In genomic region chr7:2757904-2758672, GRCh38 we compare ENCODE assay signal across 8 cellular contexts.
DNase-seq lines count a peak whose midpoint lies in the region; ATAC-seq and TF ChIP-seq lines count a peak whose summit lies in the region.

No MANE protein-coding gene starts in this region.

- TF ChIP-seq CTCF in astrocyte of the spinal cord (IDR thresholded peaks at IDR 0.05; ENCODE audit: low read depth, low read length) (no peak), kidney epithelial cell (IDR thresholded peaks at IDR 0.05; ENCODE audit: insufficient read depth, low read length, poor library complexity, severe bottlenecking) (no peak)

- H3K4me3 ChIP-seq in astrocyte of the spinal cord (ENCODE audit: low read depth, low read length) (no peak overlapping the region), kidney epithelial cell (ENCODE audit: low read depth, low read length) (no peak overlapping the region)

- ATAC-seq in GM21723 (IDR thresholded peaks at IDR 0.05; ENCODE audit: unreplicated experiment): peak; percentile 76

- in situ Hi-C loops in astrocyte of the spinal cord (cut with HindIII; ENCODE audit: low sequenced_read_pairs): no loop called here

- H3K36me3 ChIP-seq in kidney epithelial cell (ENCODE audit: control insufficient read depth, insufficient read depth, low read length): no peaks in the 10 kb centered on the region

- H3K27me3 ChIP-seq in kidney epithelial cell (ENCODE audit: control insufficient read depth, insufficient read depth, low read length): no peaks in the 10 kb centered on the region

- peak; percentile 87 for DNase-seq in GF-D8 (lab: John Stamatoyannopoulos, UW)
- peak; percentile 64 for DNase-seq in HuH-7 (ENCODE audit: low spot score)
- DNase-seq in SW480 (ENCODE audit: low spot score): peak; percentile 98
- peak; percentile 99 for DNase-seq in astrocyte of the spinal cord (ENCODE audit: low read depth, low spot score)
- peak; percentile 99 for DNase-seq in kidney epithelial cell (ENCODE audit: low read depth)
- peak; percentile 50 for DNase-seq in stimulated activated CD4-positive, alpha-beta T cell treated with anti-CD3 and anti-CD28 coated beads, Interleukin-2, amount 100 ng/mL, for 4 hours (ENCODE audit: low read depth)
- no peak for DNase-seq in iPS-NIHi11 (ENCODE audit: low spot score)
